In genomic region chr10:109456566-109457361, GRCh38 we compare ENCODE assay signal across 17 cellular contexts.
DNase-seq lines count a peak whose midpoint lies in the region; ATAC-seq and TF ChIP-seq lines count a peak whose summit lies in the region.
"Had no signal": no experiment of that assay in that cellular context is flagged by ENCODE, and none has a peak within 500 bp of the region (broad histone marks: within the 10 kb centered on the region; RNA-seq: fewer than 3 reads in every experiment).

No MANE protein-coding gene starts in this region.

- CTCF ChIA-PET in AG04450 (lab: Charles Lee), result interaction anchor here (0.6 kb wide), 2 partner anchors 631 to 925 kb away, joined by 3 read pairs; no protein-coding TSS in a partner anchor

- no peak overlapping the region for H3K4me2 ChIP-seq in osteoblast (ENCODE audit: insufficient read depth, low read length)
- H3K4me2 ChIP-seq: BLaER1 treated with 17β-estradiol and CSF1 and Interleukin-3, amounts not matched to agents 10 nM and 100 nM; KMS-11 had no signal

- TF ChIP-seq POLR2A in erythroblast (IDR thresholded peaks at IDR 0.05; ENCODE audit: low read length), result no peak

- H3K4me1 ChIP-seq in osteoblast (ENCODE audit: insufficient read depth, low read length), result no peaks in the 10 kb centered on the region
- H3K4me1 ChIP-seq: right lobe of liver, uterus had no signal

- POLR2A ChIA-PET in AG04450 (lab: Yijun Ruan, JAX), result no interaction called here

- H2AFZ ChIP-seq in osteoblast (ENCODE audit: low read length), result no peak overlapping the region

- H3K79me2 ChIP-seq in osteoblast (ENCODE audit: insufficient read depth, low read length), result no peaks in the 10 kb centered on the region

- H3K27ac ChIP-seq in AG04450 (ENCODE audit: low read depth, low read length) (no peak overlapping the region), osteoblast (ENCODE audit: low read depth, low read length) (no peak overlapping the region)
- H3K27ac ChIP-seq: BLaER1 treated with 17β-estradiol and CSF1 and Interleukin-3, amounts not matched to agents 10 nM and 100 nM; KMS-11; right lobe of liver had no signal

- no peak for TF ChIP-seq CTCF in AG04450 (IDR thresholded peaks at IDR 0.05; ENCODE audit: low read depth, low read length)
- no peak for TF ChIP-seq CTCF in osteoblast (IDR thresholded peaks at IDR 0.05; ENCODE audit: extremely low read depth, low read depth, low read length)

- no peaks in the 10 kb centered on the region; the same call in 1 of the 2 replicates for H3K9me3 ChIP-seq in AG04450 (ENCODE audit: control insufficient read depth, insufficient read depth, low read length)
- H3K9me3 ChIP-seq in MG63, result no peaks in the 10 kb centered on the region
- no peaks in the 10 kb centered on the region for H3K9me3 ChIP-seq in osteoblast (ENCODE audit: low read depth, low read length)
- H3K9me3 ChIP-seq: right lobe of liver, uterus had no signal

- ATAC-seq in GM18867 (IDR thresholded peaks at IDR 0.05; ENCODE audit: unreplicated experiment) (no peak), HG03095 (IDR thresholded peaks at IDR 0.05; ENCODE audit: unreplicated experiment) (no peak)

- H3K4me3 ChIP-seq in AG04450 (ENCODE audit: low read depth, low read length) (peak overlapping the region; percentile 34), MG63 (no peak overlapping the region), osteoblast (ENCODE audit: insufficient read depth, low read length) (no peak overlapping the region)
- H3K4me3 ChIP-seq: BLaER1 treated with 17β-estradiol and CSF1 and Interleukin-3, amounts not matched to agents 10 nM and 100 nM; right lobe of liver had no signal

- no peaks in the 10 kb centered on the region for H4K20me1 ChIP-seq in osteoblast (ENCODE audit: insufficient read depth, low read length)
- H4K20me1 ChIP-seq: BLaER1 treated with 17β-estradiol and CSF1 and Interleukin-3, amounts not matched to agents 10 nM and 100 nM had no signal

- peaks cover 22% of the 10 kb centered on the region for H3K27me3 ChIP-seq in AG04450 (ENCODE audit: control insufficient read depth, insufficient read depth, low read length)
- H3K27me3 ChIP-seq in MG63, result peaks cover 14% of the 10 kb centered on the region
- H3K27me3 ChIP-seq in osteoblast (ENCODE audit: insufficient read depth, low read length), result no peaks in the 10 kb centered on the region
- H3K27me3 ChIP-seq: BLaER1 treated with 17β-estradiol and CSF1 and Interleukin-3, amounts not matched to agents 10 nM and 100 nM; right lobe of liver had no signal

- H3K36me3 ChIP-seq in MG63 (no peaks in the 10 kb centered on the region), osteoblast (ENCODE audit: insufficient read depth, low read length) (no peaks in the 10 kb centered on the region)
- H3K36me3 ChIP-seq: BLaER1 treated with 17β-estradiol and CSF1 and Interleukin-3, amounts not matched to agents 10 nM and 100 nM; right lobe of liver; uterus had no signal

- DNase-seq in AG04450 (ENCODE audit: low read depth, low spot score) (no peak), MG63 (peak; percentile 0), iPS DF 19.7 (ENCODE audit: low read depth, low spot score) (peak; percentile 30), osteoblast (ENCODE audit: insufficient read length, low spot score, missing footprints) (peak; percentile 57), globus pallidus (ENCODE audit: low spot score) (no peak), erythroblast (lab: John Stamatoyannopoulos, UW) (no peak)
- DNase-seq: activated CD4-positive, alpha-beta T cell treated with anti-CD3 and anti-CD28 coated beads, Interleukin-2, amount 50 U/mL, for 48 hours; activated gamma-delta T cell; cerebellar nuclear complex; HCEC 1CT; NCI-H2029 treated with DMSO at 0.1 percent for 48 hours; uterus had no signal

Comparison
In these comparisons a context has a peak if more than half of its experiments do, and no peak if none do; other contexts are left out.
1. DNase-seq: peak in MG63 (single experiment), iPS DF 19.7 (single experiment) and osteoblast (single experiment); none in AG04450 (single experiment), globus pallidus (single experiment) and erythroblast (0 of 2).